Comparison of ENCODE assay signal across 30 cellular contexts in the genomic region with DNA sequence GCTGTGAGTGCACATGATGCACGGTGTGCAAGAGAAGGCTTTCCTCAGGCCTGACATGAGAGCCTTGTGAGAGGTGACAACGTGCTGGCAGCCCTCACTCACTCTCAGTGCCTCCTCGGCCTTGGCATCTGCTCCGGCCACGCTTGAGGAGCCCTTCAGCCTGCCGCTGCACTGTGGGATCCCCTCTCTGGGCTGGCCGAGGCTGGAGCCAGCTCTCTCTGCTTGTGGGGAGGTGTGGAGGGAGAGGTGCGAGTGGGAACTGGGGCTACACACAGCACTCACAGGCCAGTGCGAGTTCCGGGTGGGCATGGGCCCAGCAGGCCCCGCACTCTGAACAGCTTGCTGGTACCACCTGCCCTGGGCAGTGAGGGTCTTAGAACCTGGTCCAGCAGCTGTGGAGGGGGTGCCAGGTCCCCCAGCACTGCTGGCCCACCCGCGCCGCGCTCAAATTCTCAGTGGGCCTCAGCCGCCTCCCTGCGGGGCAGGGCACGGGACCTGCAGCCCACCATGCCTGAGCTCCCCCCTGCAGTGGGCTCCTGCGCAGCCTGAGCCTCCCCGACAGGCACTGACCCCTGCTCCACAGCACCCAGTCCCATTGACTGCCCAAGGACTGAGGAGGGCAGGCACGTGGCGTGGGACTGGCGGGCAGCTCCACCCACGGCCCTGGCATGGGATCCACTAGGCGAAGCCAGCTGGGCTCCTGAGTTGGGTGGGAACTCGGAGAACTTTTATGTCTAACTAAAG.
"Had no signal": no experiment of that assay in that cellular context is flagged by ENCODE, and none has a peak within 500 bp of the region (broad histone marks: within the 10 kb centered on the region; RNA-seq: fewer than 3 reads in every experiment).

No MANE protein-coding gene starts in this region.

- H3K27me3 ChIP-seq: body of pancreas, breast epithelium, Peyer's patch, SJSA1 had no signal

- H3K4me1 ChIP-seq: body of pancreas, breast epithelium, Peyer's patch had no signal

- FAIRE-seq: astrocyte had no signal

- H3K27ac ChIP-seq: body of pancreas, breast epithelium, Peyer's patch, SJSA1 had no signal

- H3K4me2 ChIP-seq: SK-N-SH had no signal

- ATAC-seq: activated CD4-positive, alpha-beta T cell treated with anti-CD3 and anti-CD28 coated beads for 36 hours; activated CD4-positive, CD25-positive, alpha-beta regulatory T cell treated with anti-CD3 and anti-CD28 coated beads, Interleukin-2, amount 50 U/mL, for 24 hours; activated CD8-positive, alpha-beta T cell treated with anti-CD3 and anti-CD28 coated beads, Interleukin-2, amount 10 ng/mL, durations not matched to agents 7 days and 5 days; body of pancreas; PC-3; WTC11 had no signal

- H3K9ac ChIP-seq: SK-N-SH had no signal

- DNase-seq: activated CD4-positive, alpha-beta T cell treated with anti-CD3 and anti-CD28 coated beads for 36 hours; activated CD4-positive, alpha-beta T cell treated with anti-CD3 and anti-CD28 coated beads, Interleukin-2, amount 10 ng/mL, durations not matched to agents 7 days and 5 days; activated CD4-positive, alpha-beta T cell treated with anti-CD3 and anti-CD28 coated beads, Interleukin-2, amount 50 U/mL, for 48 hours; activated CD8-positive, alpha-beta T cell treated with anti-CD3 and anti-CD28 coated beads, Interleukin-2, amount 10 ng/mL, durations not matched to agents 7 days and 5 days; activated gamma-delta T cell; activated naive CD4-positive, alpha-beta T cell treated with Interleukin-2 at 50 U/mL for 16 hours; activated naive CD8-positive, alpha-beta T cell treated with anti-CD3 and anti-CD28 coated beads, Interleukin-2, amount 10 ng/mL, durations not matched to agents 7 days and 5 days; activated T-cell treated with anti-CD3 and anti-CD28 coated beads, Interleukin-2, amount 50 U/mL, for 24 hours; amygdala; body of pancreas; Karpas-422; NCI-H1105; NCI-H1417 treated with DMSO at 0.1 percent for 48 hours; NCI-H1694; NCI-H1930; NCI-H2081 treated with DMSO at 0.1 percent for 48 hours; NCI-H510A; NCI-H526; NCI-H748 treated with DMSO at 0.1 percent for 48 hours; NK-92 treated with Interleukin-12 subunit alpha and Interleukin-12 subunit beta, amount 100 ng/mL, for 24 hours; PC-3; Peyer's patch; RPMI8226; SHP77 treated with DMSO at 0.1 percent for 48 hours; SK-N-SH had no signal

- H3K9me3 ChIP-seq: body of pancreas, breast epithelium, Peyer's patch, SJSA1, SK-N-SH had no signal

- H3K4me3 ChIP-seq: body of pancreas, breast epithelium, Peyer's patch, SJSA1 had no signal

- H3K36me3 ChIP-seq: breast epithelium, Peyer's patch, SJSA1 had no signal
